20 cellular contexts compared by ENCODE assay signal in genomic region chr6:89758830-89759229, GRCh38.
A peak's percentile ranks its signal among the peaks of the same experiment; 100 is the strongest.
DNase-seq lines count a peak whose midpoint lies in the region; ATAC-seq, FAIRE-seq and TF ChIP-seq lines count a peak whose summit lies in the region.
"Had no signal": no experiment of that assay in that cellular context is flagged by ENCODE, and none has a peak within 500 bp of the region (broad histone marks: within the 10 kb centered on the region; RNA-seq: fewer than 3 reads in every experiment).

No MANE protein-coding gene starts in this region.

- H3K4me3 Mint-ChIP-seq in H9, result no peak overlapping the region
- H3K4me3 Mint-ChIP-seq: CD4-positive, CD25-positive, alpha-beta regulatory T cell had no signal

- CTCF ChIA-PET in GM12878 (lab: Yijun Ruan, JAX), result no interaction called here

- no peak overlapping the region for H2AK5ac ChIP-seq in H9 (ENCODE audit: insufficient read length, low read length)

- no peaks in the 10 kb centered on the region for H4K20me1 ChIP-seq in H9 (ENCODE audit: control insufficient read depth, insufficient read depth, insufficient read length)
- H4K20me1 ChIP-seq in GM12878 (ENCODE audit: control insufficient read depth, insufficient read depth), result no peaks in the 10 kb centered on the region

- H3K9me3 Mint-ChIP-seq in H9, result no peaks in the 10 kb centered on the region
- H3K9me3 Mint-ChIP-seq: CD4-positive, CD25-positive, alpha-beta regulatory T cell had no signal

- TF ChIP-seq POLR2A in GM12878 (IDR thresholded peaks at IDR 0.05; ENCODE audit: low read depth, low read length), result no peak
- no peak for TF ChIP-seq POLR2A in heart left ventricle (IDR thresholded peaks at IDR 0.05)

- WGBS in H9 (ENCODE audit: extremely low coverage, insufficient read length, low lambda C conversion rate), result no CpG with 5 or more reads among the region's 1 CpG
- WGBS in GM12878 (ENCODE audit: insufficient coverage, insufficient replicate concordance, low lambda C conversion rate, missing lambda C conversion rate), result 100% methylated on average over 1 of the region's 1 CpG
- WGBS in heart left ventricle, 4 donors, result 46 to 52% (median 47%) methylated on average over 1 of the region's 1 CpG

- H3K4me3 ChIP-seq in GM12878 (no peak overlapping the region), heart left ventricle (no peak overlapping the region)
- H3K4me3 ChIP-seq: SJSA1 had no signal

- ATAC-seq in GM12878 (no peak), heart left ventricle (peak; percentile 75 to 85 (median 81)), left lobe of liver (peak; percentile 65), GM21825 (IDR thresholded peaks at IDR 0.05; ENCODE audit: unreplicated experiment) (no peak), left colon (no peak), HG03457 (IDR thresholded peaks at IDR 0.05; ENCODE audit: unreplicated experiment) (no peak)
- ATAC-seq: Panc1 had no signal

- H3K56ac ChIP-seq in H9 (ENCODE audit: insufficient read length, low read depth, low read length), result no peak overlapping the region

- H4K8ac ChIP-seq in H9 (replicated peaks; ENCODE audit: insufficient read length, low read depth, low read length), result no peak overlapping the region

- H3K18ac ChIP-seq in H9 (ENCODE audit: insufficient read length, low read depth, low read length), result no peak overlapping the region

- intact Hi-C loops in GM12878 (cut with micrococcal nuclease; ENCODE audit: unreplicated experiment) (no loop called here), heart left ventricle (cut with DNase I) (no loop called here), left colon (cut with DNase I, micrococcal nuclease) (no loop called here)

- no peak overlapping the region for H3K23ac ChIP-seq in H9 (ENCODE audit: insufficient read length, low read depth, low read length)

- H2AFZ ChIP-seq in H9 (ENCODE audit: low read length) (no peak overlapping the region), GM12878 (ENCODE audit: control insufficient read depth, low read depth, low read length) (no peak overlapping the region)

- RAD21 ChIA-PET in GM12878 (lab: Charles Lee; ENCODE audit: unreplicated experiment), result no interaction called here

- H2BK120ac ChIP-seq in H9 (ENCODE audit: low read depth, low read length, poor library complexity, severe bottlenecking), result no peak overlapping the region

- H3K4me1 Mint-ChIP-seq in H9, result no peaks in the 10 kb centered on the region

- FAIRE-seq in GM12878 (lab: Jason Lieb, UNC), result peak; percentile 13
- FAIRE-seq: GM19239 had no signal

- H3K9me3 ChIP-seq in H9 (ENCODE audit: control insufficient read depth, low read depth, low read length) (no peaks in the 10 kb centered on the region), GM12878 (replicated peaks; ENCODE audit: control insufficient read depth, insufficient read depth, low read length) (no peaks in the 10 kb centered on the region), heart left ventricle (no peaks in the 10 kb centered on the region)
- H3K9me3 ChIP-seq: SJSA1 had no signal

- H3K36me3 ChIP-seq in GM12878 (ENCODE audit: control insufficient read depth in 2 of 2, insufficient read depth in 2 of 2, low read length in 1 of 2) (peaks cover 5 to 13% of the 10 kb centered on the region in 2 experiments), heart left ventricle (peaks cover 0 to 80% (median 77%) of the 10 kb centered on the region in 9 donors)

- TF ChIP-seq EP300 in GM12878 (IDR thresholded peaks at IDR 0.05; ENCODE audit: borderline replicate concordance in 1 of 2, control insufficient read depth in 1 of 2, low read depth in 2 of 2, low read length in 2 of 2), result no peak

- SMC1A ChIA-PET in GM12878 (lab: Charles Lee; ENCODE audit: uncharacterized antibody, unreplicated experiment), result no interaction called here

- H3T11ph ChIP-seq in H9 (ENCODE audit: low read length), result no peak overlapping the region

- in situ Hi-C loops in GM12878 (cut with MboI), result no loop called here

- H3K27me3 ChIP-seq in H9 (ENCODE audit: insufficient read depth, low read length) (no peaks in the 10 kb centered on the region), GM12878 (replicated peaks in 1 of 2; ENCODE audit: control insufficient read depth in 2 of 2, insufficient read depth in 2 of 2, low read length in 1 of 2) (no peaks in the 10 kb centered on the region), heart left ventricle (no peaks in the 10 kb centered on the region)
- H3K27me3 ChIP-seq: SJSA1 had no signal

- peak overlapping the region in 2 of 3 experiments; percentile 26 to 75; a peak in 2 of 7 replicates for H3K27ac Mint-ChIP-seq in H9

- no peak overlapping the region for H3K4me2 ChIP-seq in H9 (ENCODE audit: insufficient read depth, insufficient read length, low read length)
- H3K4me2 ChIP-seq in GM12878 (ENCODE audit: control insufficient read depth, insufficient read depth), result no peak overlapping the region

- H3K36me3 Mint-ChIP-seq in H9 (ENCODE audit: insufficient read depth in 1 of 3, low read depth in 3 of 3), result peaks cover 39 to 82% (median 68%) of the 10 kb centered on the region in 3 experiments; a peak in 6 of 7 replicates

- H3K4me1 ChIP-seq in H9 (ENCODE audit: insufficient read depth, low read length) (no peaks in the 10 kb centered on the region), GM12878 (ENCODE audit: control insufficient read depth, insufficient read depth, low read length) (no peaks in the 10 kb centered on the region), heart left ventricle (peaks cover 0 to 12% (median 0%) of the 10 kb centered on the region in 12 donors)
- H3K4me1 ChIP-seq: SJSA1 had no signal

- no peak for TF ChIP-seq RAD21 in GM12878 (IDR thresholded peaks at IDR 0.05; ENCODE audit: insufficient read depth, low read depth, low read length)

- H3K79me1 ChIP-seq in H9 (ENCODE audit: insufficient read depth, low read depth, low read length, poor library complexity, severe bottlenecking), result peaks cover 3% of the 10 kb centered on the region

- no peak overlapping the region for H4K91ac ChIP-seq in H9 (ENCODE audit: insufficient read length, low read depth, low read length)

- no peaks in the 10 kb centered on the region for H3K23me2 ChIP-seq in H9 (ENCODE audit: insufficient read length, low read depth, low read length, poor library complexity, severe bottlenecking)

- H2BK20ac ChIP-seq in H9 (ENCODE audit: low read depth, low read length, poor library complexity, severe bottlenecking), result no peak overlapping the region

- no peak overlapping the region for H3K4ac ChIP-seq in H9 (ENCODE audit: low read depth, low read length)

- H2BK5ac ChIP-seq in H9 (ENCODE audit: insufficient read length, low read length), result no peak overlapping the region

- no TSS peak for BruUV-seq in GM12878 (replicated peaks; lab: Mats Ljungman, UMichigan)

- H2BK15ac ChIP-seq in H9 (ENCODE audit: low read depth, low read length), result no peak overlapping the region

- DNase-seq in H9 (no peak), GM12878 (ENCODE audit: low read depth, low spot score) (no peak), heart left ventricle (no peak), left lobe of liver (ENCODE audit: low spot score) (no peak), left colon (no peak), NCI-H2107 (lab: John Stamatoyannopoulos, UW) (no peak)
- DNase-seq: CD4-positive, CD25-positive, alpha-beta regulatory T cell; EL; GF-D8; HCEC 1CT; KG1; NCI-H1105 treated with DMSO at 0.1 percent for 48 hours; NCI-H2081; NCI-H2171 treated with DMSO at 0.1 percent for 48 hours; NCI-H524 treated with DMSO at 0.1 percent for 48 hours had no signal

- H3K27ac ChIP-seq in H9 (ENCODE audit: insufficient read length, low read depth, low read length) (no peak overlapping the region), GM12878 (ENCODE audit: control insufficient read depth, insufficient read depth) (no peak overlapping the region), heart left ventricle (peak overlapping the region in 9 of 12 donors; percentile 8 to 66 (median 49))
- H3K27ac ChIP-seq: SJSA1 had no signal

- TF ChIP-seq CTCF in H9 (conservative IDR thresholded peaks at IDR 0.05) (no peak), GM12878 (IDR thresholded peaks at IDR 0.05 in 2 of 3, conservative IDR thresholded peaks at IDR 0.05 in 1 of 3; ENCODE audit: control insufficient read depth in 2 of 3, extremely low read depth in 1 of 3, insufficient read depth in 1 of 3, low read depth in 3 of 3, low read length in 3 of 3) (no peak), heart left ventricle (IDR thresholded peaks at IDR 0.05) (no peak)

- no peaks in the 10 kb centered on the region for H3K27me3 Mint-ChIP-seq in H9 (ENCODE audit: low read depth)
- H3K27me3 Mint-ChIP-seq: CD4-positive, CD25-positive, alpha-beta regulatory T cell had no signal

- no peak overlapping the region for H2BK12ac ChIP-seq in H9 (ENCODE audit: insufficient read length, low read depth, low read length)

- POLR2A ChIA-PET in GM12878 (lab: Charles Lee), result interaction anchor here (0.5 kb wide), 1 partner anchor 19 kb away, joined by 3 read pairs; no protein-coding TSS in a partner anchor

- no peaks in the 10 kb centered on the region for H3K79me2 ChIP-seq in H9 (ENCODE audit: insufficient read depth, low read length)
- H3K79me2 ChIP-seq in GM12878 (ENCODE audit: control insufficient read depth, insufficient read depth, low read length), result no peaks in the 10 kb centered on the region

- no peak overlapping the region for H3K14ac ChIP-seq in H9 (ENCODE audit: insufficient read depth, low read length)

- H3K9ac ChIP-seq in H9 (ENCODE audit: extremely low read depth, insufficient read length, low read length) (no peak overlapping the region), GM12878 (ENCODE audit: control insufficient read depth, insufficient read depth, low read length) (no peak overlapping the region)

- H4K5ac ChIP-seq in H9 (ENCODE audit: insufficient read length, low read depth, low read length), result no peak overlapping the region

TF ChIP-seq in GM12878, 131 proteins besides CTCF, POLR2A, EP300 and RAD21 (continues in another document):
- no peak for TF ChIP-seq IKZF2 (IDR thresholded peaks at IDR 0.05)

Comparison
In these comparisons a context has a peak if more than half of its experiments do, and no peak if none do; other contexts are left out.
1. H3K27ac ChIP-seq: peak in heart left ventricle (9 of 12); none in H9 (single experiment) and GM12878 (single experiment).
2. ATAC-seq: peak in heart left ventricle (4 of 4) and left lobe of liver (single experiment); none in GM12878 (single experiment), GM21825 (single experiment), left colon (single experiment) and HG03457 (single experiment).